13 cellular contexts compared by ENCODE assay signal in the genomic region with DNA sequence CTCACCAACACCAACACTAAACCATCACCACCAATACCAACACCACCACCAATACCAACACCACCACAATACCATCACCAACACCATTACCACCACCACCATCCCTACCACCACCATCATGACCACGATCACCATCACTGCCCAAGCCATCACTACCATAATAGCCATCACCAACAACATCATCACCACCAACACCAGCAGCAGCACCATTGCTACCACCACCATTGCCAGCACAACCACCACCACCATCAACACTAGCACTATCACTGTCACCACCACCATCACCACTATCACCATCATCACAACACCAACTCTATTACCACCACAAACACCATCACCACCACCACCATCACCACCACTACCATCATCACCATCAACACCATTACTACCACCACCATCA.
"Had no signal": no experiment of that assay in that cellular context is flagged by ENCODE, and none has a peak within 500 bp of the region (broad histone marks: within the 10 kb centered on the region; RNA-seq: fewer than 3 reads in every experiment).

No MANE protein-coding gene starts in this region.

- H3K27me3 Mint-ChIP-seq: activated CD4-positive, alpha-beta memory T cell treated with anti-CD3 and anti-CD28 coated beads, Interleukin-2, amount 10 ng/mL, durations not matched to agents 7 days and 5 days; activated T-helper 17 cell treated with anti-CD3 and anti-CD28 coated beads, Interleukin-2, amount 50 U/mL, for 72 hours had no signal

- H3K36me3 Mint-ChIP-seq: naive B cell had no signal

- DNase-seq: activated CD4-positive, alpha-beta memory T cell treated with anti-CD3 and anti-CD28 coated beads, Interleukin-2, amount 10 ng/mL, durations not matched to agents 7 days and 5 days; activated CD4-positive, alpha-beta T cell treated with anti-CD3 and anti-CD28 coated beads for 4 hours; activated naive CD4-positive, alpha-beta T cell treated with anti-CD3 and anti-CD28 coated beads, Interleukin-2, amount 10 ng/mL, durations not matched to agents 7 days and 5 days; foreskin fibroblast; hippocampal formation; kidney; mammary epithelial cell; naive B cell; psoas muscle; stimulated activated CD4-positive, alpha-beta T cell treated with anti-CD3 and anti-CD28 coated beads, Interleukin-1b, Interleukin-23, amount 100 ng/mL, for 48 hours; SW 1271 had no signal

- H3K27ac Mint-ChIP-seq: activated CD4-positive, alpha-beta memory T cell treated with anti-CD3 and anti-CD28 coated beads, Interleukin-2, amount 10 ng/mL, durations not matched to agents 7 days and 5 days; activated naive CD4-positive, alpha-beta T cell treated with anti-CD3 and anti-CD28 coated beads, Interleukin-2, amount 10 ng/mL, durations not matched to agents 7 days and 5 days; activated T-helper 17 cell treated with anti-CD3 and anti-CD28 coated beads, Interleukin-2, amount 50 U/mL, for 72 hours; WTC11 had no signal

- ATAC-seq: activated T-helper 17 cell treated with anti-CD3 and anti-CD28 coated beads, Interleukin-2, amount 50 U/mL, for 72 hours; WTC11 had no signal

- H3K4me3 Mint-ChIP-seq: activated CD4-positive, alpha-beta memory T cell treated with anti-CD3 and anti-CD28 coated beads, Interleukin-2, amount 10 ng/mL, durations not matched to agents 7 days and 5 days; activated naive CD4-positive, alpha-beta T cell treated with anti-CD3 and anti-CD28 coated beads, Interleukin-2, amount 10 ng/mL, durations not matched to agents 7 days and 5 days; activated T-helper 17 cell treated with anti-CD3 and anti-CD28 coated beads, Interleukin-2, amount 50 U/mL, for 72 hours; WTC11 had no signal
